In genomic region chr6:123030292-123030691, GRCh38 we compare ENCODE assay signal across 16 cellular contexts. TPM values are rescaled to one million over a fixed set of nuclear protein-coding genes. Genes with fewer than 3 reads are reported as not detected.
DNase-seq lines count a peak whose midpoint lies in the region; ATAC-seq and TF ChIP-seq lines count a peak whose summit lies in the region.
"Had no signal": no experiment of that assay in that cellular context is flagged by ENCODE, and none has a peak within 500 bp of the region (broad histone marks: within the 10 kb centered on the region; RNA-seq: fewer than 3 reads in every experiment).

No MANE protein-coding gene starts in this region.

- H3K27me3 ChIP-seq in PC-3 (ENCODE audit: low read length), result no peaks in the 10 kb centered on the region

- no peak overlapping the region for H3K4me3 ChIP-seq in PC-3 (ENCODE audit: low read length)
- H3K4me3 ChIP-seq in choroid plexus epithelial cell (ENCODE audit: low read depth, low read length), result no peak overlapping the region

- no peaks in the 10 kb centered on the region for H3K36me3 ChIP-seq in PC-3 (ENCODE audit: low read depth, low read length)

- no peaks in the 10 kb centered on the region for H3K9me2 ChIP-seq in PC-3 (replicated peaks; ENCODE audit: low read length)

- no peak overlapping the region for H3K4me2 ChIP-seq in PC-3 (ENCODE audit: low read length)

- no peak overlapping the region for H3K27ac ChIP-seq in PC-3 (ENCODE audit: low read length)
- H3K27ac ChIP-seq: HL-60 had no signal

- ATAC-seq in PC-3, result peak; percentile 62
- no peak for ATAC-seq in HG02588 (IDR thresholded peaks at IDR 0.05; ENCODE audit: unreplicated experiment)
- no peak for ATAC-seq in HG03159 (IDR thresholded peaks at IDR 0.05; ENCODE audit: unreplicated experiment)

- TF ChIP-seq CTCF in PC-3 (conservative IDR thresholded peaks at IDR 0.05; ENCODE audit: low read depth, low read length) (no peak), choroid plexus epithelial cell (conservative IDR thresholded peaks at IDR 0.05; ENCODE audit: low read depth, low read length) (no peak)

- CTCF ChIA-PET in PC-3 (lab: Charles Lee), result no interaction called here

- no peak overlapping the region for H3K9ac ChIP-seq in PC-3 (ENCODE audit: low read length)

- peak; percentile 3 for DNase-seq in COLO829 (ENCODE audit: low spot score)
- peak; percentile 34 for DNase-seq in PC-3
- DNase-seq in choroid plexus epithelial cell (ENCODE audit: low read depth), result peak; percentile 2
- peak; percentile 15 for DNase-seq in renal cortical epithelial cell (ENCODE audit: low read depth)
- DNase-seq in effector CD4-positive, alpha-beta T cell, result no peak
- DNase-seq: C1 segment of cervical spinal cord, COR-L47, HFFc6, NCI-H1436, NCI-H2081, NCI-H510A, NCI-H774 had no signal

- no peak overlapping the region for H2AFZ ChIP-seq in PC-3 (ENCODE audit: low read length)

- POLR2A ChIA-PET in PC-3 (lab: Charles Lee; ENCODE audit: unreplicated experiment), result interaction anchor here (0.7 kb wide), 1 partner anchor 441 kb away, joined by 6 read pairs; no protein-coding TSS in a partner anchor

- BruUV-seq in PC-3 (replicated peaks; lab: Mats Ljungman, UMichigan), result no TSS peak

- H3K79me2 ChIP-seq in PC-3 (ENCODE audit: low read length), result no peaks in the 10 kb centered on the region

- no peaks in the 10 kb centered on the region for H4K20me1 ChIP-seq in PC-3 (ENCODE audit: low read length)

- peaks cover 5% of the 10 kb centered on the region; the same call in 1 of the 2 replicates for H3K4me1 ChIP-seq in PC-3 (ENCODE audit: insufficient read depth, low read length)

- intact Hi-C loops in PC-3 (cut with micrococcal nuclease), result no loop called here

- H3K9me3 ChIP-seq in PC-3 (ENCODE audit: low read length), result no peaks in the 10 kb centered on the region

- H3F3A ChIP-seq in PC-3 (ENCODE audit: low read length, unreplicated experiment), result no peaks in the 10 kb centered on the region

RNA-seq across cellular contexts. Expression of gene CLVS2, which starts 34.3 kb away (rescaled TPM):
- total RNA-seq in PC-3 (2014; rRNA removed), result not detected in 2 replicates
- under 0.01 TPM in 1 of 2 replicates, not detected in the other for total RNA-seq in renal cortical epithelial cell
- total RNA-seq: HFFc6, SK-MEL-5 had no signal
